ENCODE assay signal across 8 cellular contexts in genomic region chr2:33599943-33600192, GRCh38. TPM values are rescaled to one million over a fixed set of nuclear protein-coding genes. Genes with fewer than 3 reads are reported as not detected.
A peak's percentile ranks its signal among the peaks of the same experiment; 100 is the strongest.
DNase-seq lines count a peak whose midpoint lies in the region; ATAC-seq and TF ChIP-seq lines count a peak whose summit lies in the region.

No MANE protein-coding gene starts in this region.

- peaks cover 15 to 24% of the 10 kb centered on the region in 2 donors for H3K4me1 ChIP-seq in gastrocnemius medialis

- DNase-seq in GM12864 (ENCODE audit: low read depth) (no peak), T-helper 17 cell (no peak), fibroblast of pulmonary artery (ENCODE audit: low read depth) (no peak), gastrocnemius medialis (no peak), DMS153 (lab: John Stamatoyannopoulos, UW) (no peak), GOT3 (lab: John Stamatoyannopoulos, UW) (no peak)
- no peak for DNase-seq in effector CD4-positive, alpha-beta T cell

- intact Hi-C loops in gastrocnemius medialis (cut with DNase I; ENCODE audit: low total_unique reads): loop anchor here (1.0 to 10.0 kb wide), 3 partner anchors 123 to 465 kb away; partner anchors contain the start of gene RASGRP3

- peaks cover 22% of the 10 kb centered on the region for H3K4me1 Mint-ChIP-seq in T-helper 17 cell

- peak overlapping the region; percentile 96 for H3K27ac Mint-ChIP-seq in T-helper 17 cell

- TF ChIP-seq POLR2A in gastrocnemius medialis (IDR thresholded peaks at IDR 0.05): no peak

- TF ChIP-seq CTCF in GM12864 (IDR thresholded peaks at IDR 0.05; ENCODE audit: low read depth, low read length, missing control alignments) (no peak), fibroblast of pulmonary artery (IDR thresholded peaks at IDR 0.05; ENCODE audit: low read length, missing control alignments) (no peak), gastrocnemius medialis (IDR thresholded peaks at IDR 0.05 in 4 of 5, conservative IDR thresholded peaks at IDR 0.05 in 1 of 5) (no peak)

- H3K4me3 Mint-ChIP-seq in T-helper 17 cell: peak overlapping the region; percentile 99

- ATAC-seq in T-helper 17 cell: no peak
- ATAC-seq in gastrocnemius medialis: no peak
- ATAC-seq in HG03045 (IDR thresholded peaks at IDR 0.05; ENCODE audit: unreplicated experiment): no peak

- no peaks in the 10 kb centered on the region for H3K27me3 ChIP-seq in gastrocnemius medialis

- no peaks in the 10 kb centered on the region for H3K9me3 ChIP-seq in T-helper 17 cell (ENCODE audit: control insufficient read depth, low read length, poor library complexity, severe bottlenecking)
- H3K9me3 ChIP-seq in gastrocnemius medialis: no peaks in the 10 kb centered on the region

- peaks cover 2% of the 10 kb centered on the region for H3K27me3 Mint-ChIP-seq in T-helper 17 cell

- H3K27ac ChIP-seq in gastrocnemius medialis: peak overlapping the region; percentile 95 to 98 (median 96)

- peak overlapping the region; percentile 81 for H3K4me3 ChIP-seq in GM12864 (ENCODE audit: low read depth, low read length)
- H3K4me3 ChIP-seq in fibroblast of pulmonary artery (replicated peaks; ENCODE audit: low read depth, low read length): peak overlapping the region; percentile 96
- H3K4me3 ChIP-seq in gastrocnemius medialis: peak overlapping the region; percentile 89 to 99 (median 96)

- H3K36me3 Mint-ChIP-seq in T-helper 17 cell (ENCODE audit: low read depth): peaks cover 8% of the 10 kb centered on the region

- peaks cover 0 to 10% of the 10 kb centered on the region in 2 donors for H3K36me3 ChIP-seq in gastrocnemius medialis

- in situ Hi-C loops in gastrocnemius medialis (cut with MboI; ENCODE audit: low sequenced_read_pairs in 4 of 4): loop anchor here (25.0 kb wide), 4 partner anchors 188 to 838 kb away; no protein-coding TSS in a partner anchor

RNA-seq across cellular contexts. Expression of gene FAM98A, which starts 0.8 kb away (rescaled TPM):
- total RNA-seq in T-helper 17 cell (10 to 100 TPM; 22.2 to 24.2 TPM), gastrocnemius medialis (1,000 to 10,000 TPM in 1 of 4 donors, 10 to 100 TPM in 3; 33.7 to 1,115 (median 44.2) TPM)
